In the genomic region with DNA sequence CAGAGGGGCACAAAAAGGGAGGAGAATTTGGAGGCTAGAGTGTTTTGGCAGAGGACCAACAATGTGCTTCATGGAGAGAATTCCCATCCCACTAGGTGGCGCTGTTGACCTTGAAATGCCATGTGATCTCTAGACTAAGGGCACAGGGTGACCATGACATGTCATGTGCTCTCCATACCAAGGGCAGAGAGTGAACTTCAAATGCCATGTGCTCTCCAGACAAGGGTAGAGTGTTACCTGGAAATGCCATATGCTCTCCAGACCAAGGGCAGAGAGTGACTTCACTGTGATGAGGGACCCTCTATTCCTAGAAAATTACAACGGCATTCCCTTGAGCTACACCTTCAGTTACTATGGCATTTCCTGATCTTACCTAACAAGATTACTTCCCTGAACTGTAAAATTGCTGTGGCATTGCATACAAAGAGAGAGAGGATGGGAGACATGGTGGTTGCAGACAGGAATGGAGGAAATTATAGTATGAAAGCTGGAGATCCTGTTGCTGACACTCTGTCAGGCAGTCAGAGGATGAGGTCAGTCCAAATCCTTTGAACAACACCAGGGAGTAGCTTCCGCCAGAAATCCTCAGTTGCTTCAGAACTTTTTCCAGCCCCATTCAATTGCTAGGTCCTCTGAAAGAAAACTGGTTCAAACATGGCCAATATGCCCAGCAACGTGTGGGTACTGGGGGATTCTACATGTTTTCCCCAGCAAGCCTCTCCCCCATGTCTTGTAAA, we compare ENCODE assay signal across 8 cellular contexts.
DNase-seq lines count a peak whose midpoint lies in the region; ATAC-seq, FAIRE-seq and TF ChIP-seq lines count a peak whose summit lies in the region.

No MANE protein-coding gene starts in this region.

- H3K9me3 Mint-ChIP-seq in activated naive CD4-positive, alpha-beta T cell treated with anti-CD3 and anti-CD28 coated beads, Interleukin-2, amount 50 U/mL, for 72 hours: no peaks in the 10 kb centered on the region

- H3K27ac ChIP-seq in SK-N-MC: no peak overlapping the region
- no peak overlapping the region for H3K27ac ChIP-seq in right atrium auricular region
- H3K27ac ChIP-seq in small intestine (ENCODE audit: low read depth in 1 of 2, low read length in 1 of 2): no peak overlapping the region
- H3K27ac ChIP-seq in vagina: no peak overlapping the region

- H3K36me3 Mint-ChIP-seq in activated naive CD4-positive, alpha-beta T cell treated with anti-CD3 and anti-CD28 coated beads, Interleukin-2, amount 50 U/mL, for 72 hours: no peaks in the 10 kb centered on the region

- WGBS in small intestine, 3 donors: 68 to 72% (median 70%) methylated on average over 4 of the region's 4 CpGs

- peak; percentile 70 for DNase-seq in GM12864 (ENCODE audit: low read depth)
- DNase-seq in HAP-1 (ENCODE audit: low spot score in 2 of 2): peak; percentile 68 to 91
- DNase-seq in M059J (ENCODE audit: low read depth): peak; percentile 77
- peak; percentile 28 for DNase-seq in SK-N-MC (ENCODE audit: low read depth, low spot score)
- DNase-seq in activated naive CD4-positive, alpha-beta T cell treated with anti-CD3 and anti-CD28 coated beads, Interleukin-2, amount 50 U/mL, for 72 hours (ENCODE audit: low spot score in 2 of 2): peak; percentile 61 to 86
- peak; percentile 68 for DNase-seq in right atrium auricular region (ENCODE audit: low spot score)
- peak; percentile 77 for DNase-seq in small intestine
- no peak for DNase-seq in vagina (ENCODE audit: extremely low spot score in 2 of 2)

- H3K36me3 ChIP-seq in HAP-1 (replicated peaks): no peaks in the 10 kb centered on the region
- no peaks in the 10 kb centered on the region for H3K36me3 ChIP-seq in SK-N-MC (ENCODE audit: insufficient read depth, low read length)
- H3K36me3 ChIP-seq in right atrium auricular region: no peaks in the 10 kb centered on the region
- no peaks in the 10 kb centered on the region for H3K36me3 ChIP-seq in small intestine (ENCODE audit: control insufficient read depth in 2 of 2, insufficient read depth in 2 of 2, low read length in 2 of 2)
- no peaks in the 10 kb centered on the region for H3K36me3 ChIP-seq in vagina

- peak; percentile 67 to 86 for ATAC-seq in activated naive CD4-positive, alpha-beta T cell treated with anti-CD3 and anti-CD28 coated beads, Interleukin-2, amount 50 U/mL, for 72 hours

- H3K4me3 ChIP-seq in GM12864 (ENCODE audit: low read depth, low read length): no peak overlapping the region
- H3K4me3 ChIP-seq in HAP-1: no peak overlapping the region
- no peak overlapping the region for H3K4me3 ChIP-seq in SK-N-MC
- no peak overlapping the region for H3K4me3 ChIP-seq in right atrium auricular region
- H3K4me3 ChIP-seq in small intestine (ENCODE audit: low read depth in 1 of 2, low read length in 2 of 2): no peak overlapping the region
- H3K4me3 ChIP-seq in vagina: no peak overlapping the region

- no peaks in the 10 kb centered on the region for H3K27me3 ChIP-seq in HAP-1 (ENCODE audit: low read depth)
- no peaks in the 10 kb centered on the region for H3K27me3 ChIP-seq in right atrium auricular region
- H3K27me3 ChIP-seq in small intestine (ENCODE audit: control insufficient read depth in 2 of 2, insufficient read depth in 2 of 2, low read length in 2 of 2): no peaks in the 10 kb centered on the region
- no peaks in the 10 kb centered on the region for H3K27me3 ChIP-seq in vagina

- no peak for FAIRE-seq in small intestine (lab: Jason Lieb, UNC)

- no peaks in the 10 kb centered on the region for H3K9me3 ChIP-seq in HAP-1
- no peaks in the 10 kb centered on the region for H3K9me3 ChIP-seq in SK-N-MC (ENCODE audit: low read depth, low read length)
- H3K9me3 ChIP-seq in right atrium auricular region: no peaks in the 10 kb centered on the region
- no peaks in the 10 kb centered on the region for H3K9me3 ChIP-seq in small intestine (ENCODE audit: control insufficient read depth, low read depth)
- H3K9me3 ChIP-seq in vagina: no peaks in the 10 kb centered on the region

- H3K27ac Mint-ChIP-seq in activated naive CD4-positive, alpha-beta T cell treated with anti-CD3 and anti-CD28 coated beads, Interleukin-2, amount 50 U/mL, for 72 hours: no peak overlapping the region

- no peaks in the 10 kb centered on the region for H3K4me1 ChIP-seq in HAP-1
- no peaks in the 10 kb centered on the region for H3K4me1 ChIP-seq in right atrium auricular region
- no peaks in the 10 kb centered on the region for H3K4me1 ChIP-seq in small intestine (ENCODE audit: control insufficient read depth in 2 of 2, insufficient read depth in 1 of 2, low read depth in 1 of 2, low read length in 1 of 2)
- no peaks in the 10 kb centered on the region for H3K4me1 ChIP-seq in vagina

- TF ChIP-seq POLR2A in vagina (IDR thresholded peaks at IDR 0.05): no peak

- in situ Hi-C loops in HAP-1 (cut with MboI; ENCODE audit: low sequenced_read_pairs): loop anchor here (5.0 to 25.0 kb wide), 2 partner anchors 229 to 479 kb away; no protein-coding TSS in a partner anchor

- intact Hi-C loops in vagina (cut with DNase I): no loop called here

- TF ChIP-seq CTCF in GM12864 (IDR thresholded peaks at IDR 0.05; ENCODE audit: low read depth, low read length, missing control alignments): peak; percentile 89
- TF ChIP-seq CTCF in right atrium auricular region (IDR thresholded peaks at IDR 0.05): peak; percentile 29 to 59
- TF ChIP-seq CTCF in vagina (IDR thresholded peaks at IDR 0.05): peak in 1 of 3 experiments; percentile 32

- H3K9ac ChIP-seq in SK-N-MC (ENCODE audit: insufficient read length): no peak overlapping the region

Comparison
In these comparisons a context has a peak if more than half of its experiments do, and no peak if none do; other contexts are left out.
1. DNase-seq: peak in GM12864 (single experiment), HAP-1 (2 of 2), M059J (single experiment), SK-N-MC (single experiment), activated naive CD4-positive, alpha-beta T cell treated with anti-CD3 and anti-CD28 coated beads, Interleukin-2, amount 50 U/mL, for 72 hours (2 of 2), right atrium auricular region (single experiment) and small intestine (single experiment); none in vagina (0 of 2).